Comparison of ENCODE assay signal across 9 cellular contexts in the genomic region with DNA sequence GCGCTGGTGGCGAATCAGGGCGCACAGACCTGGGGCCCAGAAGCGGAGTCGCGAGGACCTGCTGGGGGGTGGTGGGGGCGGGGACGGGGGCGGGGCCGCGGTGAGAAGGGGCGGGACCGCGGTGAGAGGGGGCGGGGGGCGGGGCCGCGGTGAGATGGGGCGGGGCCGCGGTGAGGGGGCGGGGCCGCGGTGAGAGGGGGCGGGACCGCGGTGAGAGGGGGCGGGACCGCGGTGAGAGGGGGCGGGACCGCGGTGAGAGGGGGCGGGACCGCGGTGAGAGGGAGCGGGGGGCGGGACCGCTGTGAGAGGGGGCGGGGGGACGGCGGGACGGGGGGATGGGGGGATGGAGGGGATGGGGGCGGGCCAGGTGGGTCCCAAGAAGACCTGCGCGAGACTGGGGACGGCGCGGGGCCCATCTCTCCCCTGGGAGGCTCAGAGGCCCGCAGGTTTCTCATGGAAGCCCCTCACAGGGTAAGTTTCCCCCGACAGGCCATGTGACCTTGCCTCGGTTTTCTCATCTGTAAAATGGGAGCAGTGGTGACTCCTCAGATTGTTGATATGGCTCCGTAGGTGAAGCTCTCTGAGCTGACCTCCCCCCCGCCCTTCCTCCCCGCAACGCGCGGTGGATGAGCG. TPM values are rescaled to one million over a fixed set of nuclear protein-coding genes. Genes with fewer than 3 reads are reported as not detected.
A peak's percentile ranks its signal among the peaks of the same experiment; 100 is the strongest.
DNase-seq lines count a peak whose midpoint lies in the region; ATAC-seq and TF ChIP-seq lines count a peak whose summit lies in the region.
"Had no signal": no experiment of that assay in that cellular context is flagged by ENCODE, and none has a peak within 500 bp of the region (broad histone marks: within the 10 kb centered on the region; RNA-seq: fewer than 3 reads in every experiment).

No MANE protein-coding gene starts in this region.

- no peak overlapping the region for H3K4me3 Mint-ChIP-seq in activated CD4-positive, alpha-beta T cell treated with anti-CD3 and anti-CD28 coated beads, Interleukin-2, amount 10 ng/mL, durations not matched to agents 7 days and 5 days
- no peak overlapping the region for H3K4me3 Mint-ChIP-seq in activated CD4-positive, alpha-beta T cell treated with anti-CD3 and anti-CD28 coated beads, Interleukin-2, amount 10 ng/mL, durations not matched to agents 24 days and 14 days

- TF ChIP-seq POLR2A in GM18505 (IDR thresholded peaks at IDR 0.05; ENCODE audit: borderline replicate concordance, extremely low read depth, insufficient read depth, insufficient read length): no peak

- H3K4me1 Mint-ChIP-seq in activated CD4-positive, alpha-beta T cell treated with anti-CD3 and anti-CD28 coated beads, Interleukin-2, amount 10 ng/mL, durations not matched to agents 7 days and 5 days: peaks cover 3% of the 10 kb centered on the region
- peaks cover 4% of the 10 kb centered on the region for H3K4me1 Mint-ChIP-seq in activated CD4-positive, alpha-beta T cell treated with anti-CD3 and anti-CD28 coated beads, Interleukin-2, amount 10 ng/mL, durations not matched to agents 24 days and 14 days

- ATAC-seq in left lobe of liver (peak; percentile 61), GM18505 (IDR thresholded peaks at IDR 0.05; ENCODE audit: unreplicated experiment) (no peak)

- no peaks in the 10 kb centered on the region for H3K36me3 Mint-ChIP-seq in activated CD4-positive, alpha-beta T cell treated with anti-CD3 and anti-CD28 coated beads, Interleukin-2, amount 10 ng/mL, durations not matched to agents 7 days and 5 days (ENCODE audit: low read depth)
- no peaks in the 10 kb centered on the region for H3K36me3 Mint-ChIP-seq in activated CD4-positive, alpha-beta T cell treated with anti-CD3 and anti-CD28 coated beads, Interleukin-2, amount 10 ng/mL, durations not matched to agents 24 days and 14 days (ENCODE audit: low read depth)

- WGBS in thymus: 24% methylated on average over 54 of the region's 59 CpGs

- no peaks in the 10 kb centered on the region for H3K4me1 ChIP-seq in thymus (ENCODE audit: control insufficient read depth, insufficient read depth, low read length)

- H3K36me3 ChIP-seq in thymus (ENCODE audit: control insufficient read depth, insufficient read depth): no peaks in the 10 kb centered on the region

- POLR2A ChIA-PET in activated CD4-positive, alpha-beta T cell treated with anti-CD3 and anti-CD28 coated beads, Interleukin-2, amount 10 ng/mL, durations not matched to agents 7 days and 5 days (lab: Charles Lee): no interaction called here

- peaks cover 7% of the 10 kb centered on the region for H3K27me3 ChIP-seq in thymus (ENCODE audit: control insufficient read depth, insufficient read depth)

- no peaks in the 10 kb centered on the region for H3K9me3 ChIP-seq in thymus (ENCODE audit: control insufficient read depth)

- no peak overlapping the region for H3K27ac ChIP-seq in thymus (ENCODE audit: low read depth)

- CTCF ChIA-PET in activated CD4-positive, alpha-beta T cell treated with anti-CD3 and anti-CD28 coated beads, Interleukin-2, amount 10 ng/mL, durations not matched to agents 7 days and 5 days (lab: Charles Lee): no interaction called here

- H3K4me3 ChIP-seq in choroid plexus epithelial cell (ENCODE audit: low read depth, low read length) (peak overlapping the region; percentile 51), thymus (ENCODE audit: low read length) (peak overlapping the region; percentile 10)

- intact Hi-C loops in activated CD4-positive, alpha-beta T cell treated with anti-CD3 and anti-CD28 coated beads, Interleukin-2, amount 10 ng/mL, durations not matched to agents 24 days and 14 days (cut with micrococcal nuclease): no loop called here

- no peak for DNase-seq in activated CD4-positive, alpha-beta T cell treated with anti-CD3 and anti-CD28 coated beads, Interleukin-2, amount 10 ng/mL, durations not matched to agents 7 days and 5 days
- no peak for DNase-seq in activated CD4-positive, alpha-beta T cell treated with anti-CD3 and anti-CD28 coated beads, Interleukin-2, amount 10 ng/mL, durations not matched to agents 24 days and 14 days
- DNase-seq in choroid plexus epithelial cell (ENCODE audit: low read depth) (no peak), left lobe of liver (ENCODE audit: low spot score) (no peak), NCI-H2171 (lab: John Stamatoyannopoulos, UW) (no peak), SIG-M5 (lab: John Stamatoyannopoulos, UW) (no peak)

- no peak for TF ChIP-seq CTCF in choroid plexus epithelial cell (conservative IDR thresholded peaks at IDR 0.05; ENCODE audit: low read depth, low read length)

- peaks cover 4% of the 10 kb centered on the region for H3K27me3 Mint-ChIP-seq in activated CD4-positive, alpha-beta T cell treated with anti-CD3 and anti-CD28 coated beads, Interleukin-2, amount 10 ng/mL, durations not matched to agents 7 days and 5 days
- H3K27me3 Mint-ChIP-seq in activated CD4-positive, alpha-beta T cell treated with anti-CD3 and anti-CD28 coated beads, Interleukin-2, amount 10 ng/mL, durations not matched to agents 24 days and 14 days: peaks cover 16% of the 10 kb centered on the region

- no peaks in the 10 kb centered on the region for H3K9me3 Mint-ChIP-seq in activated CD4-positive, alpha-beta T cell treated with anti-CD3 and anti-CD28 coated beads, Interleukin-2, amount 10 ng/mL, durations not matched to agents 7 days and 5 days
- peaks cover under 1% of the 10 kb centered on the region for H3K9me3 Mint-ChIP-seq in activated CD4-positive, alpha-beta T cell treated with anti-CD3 and anti-CD28 coated beads, Interleukin-2, amount 10 ng/mL, durations not matched to agents 24 days and 14 days

- peak overlapping the region; percentile 13 for H3K27ac Mint-ChIP-seq in activated CD4-positive, alpha-beta T cell treated with anti-CD3 and anti-CD28 coated beads, Interleukin-2, amount 10 ng/mL, durations not matched to agents 7 days and 5 days
- no peak overlapping the region for H3K27ac Mint-ChIP-seq in activated CD4-positive, alpha-beta T cell treated with anti-CD3 and anti-CD28 coated beads, Interleukin-2, amount 10 ng/mL, durations not matched to agents 24 days and 14 days

RNA-seq across cellular contexts. Expression of a gene that starts 28.6 kb away (rescaled TPM):
- total RNA-seq in activated CD4-positive, alpha-beta T cell treated with anti-CD3 and anti-CD28 coated beads, Interleukin-2, amount 10 ng/mL, durations not matched to agents 7 days and 5 days: under 1 TPM; 0.07 to 0.15 TPM
- total RNA-seq in activated CD4-positive, alpha-beta T cell treated with anti-CD3 and anti-CD28 coated beads, Interleukin-2, amount 10 ng/mL, durations not matched to agents 24 days and 14 days: 0.38 TPM in 1 of 2 replicates, not detected in the other
- 3.3 TPM for total RNA-seq in left lobe of liver
- polyA plus RNA-seq in thymus: 1.9 TPM

RNA-seq across cellular contexts. Expression of a gene that starts 29.3 kb away (rescaled TPM):
- not detected for total RNA-seq in activated CD4-positive, alpha-beta T cell treated with anti-CD3 and anti-CD28 coated beads, Interleukin-2, amount 10 ng/mL, durations not matched to agents 7 days and 5 days
- total RNA-seq in activated CD4-positive, alpha-beta T cell treated with anti-CD3 and anti-CD28 coated beads, Interleukin-2, amount 10 ng/mL, durations not matched to agents 24 days and 14 days: not detected in 2 replicates
- not detected for total RNA-seq in left lobe of liver
- polyA plus RNA-seq in thymus: 0.09 TPM
- total RNA-seq: T-helper 2 cell treated with Interferon-gamma antibody and Interleukin-4, amounts not matched to agents 100 ng/mL and 5 ng/mL, for 36 hours had no signal
